33 cellular contexts compared by ENCODE assay signal in genomic region chr5:178675922-178676321, GRCh38.
"Had no signal": no experiment of that assay in that cellular context is flagged by ENCODE, and none has a peak within 500 bp of the region (broad histone marks: within the 10 kb centered on the region; RNA-seq: fewer than 3 reads in every experiment).

No MANE protein-coding gene starts in this region.

- H3K4me1 ChIP-seq: adrenal gland had no signal

- H3K4me1 Mint-ChIP-seq: activated CD4-positive, alpha-beta memory T cell treated with anti-CD3 and anti-CD28 coated beads, Interleukin-2, amount 10 ng/mL, durations not matched to agents 7 days and 5 days; IgD-negative memory B cell had no signal

- H3K27me3 ChIP-seq: adrenal gland, MG63 had no signal

- H3K9me3 Mint-ChIP-seq: activated CD4-positive, alpha-beta memory T cell treated with anti-CD3 and anti-CD28 coated beads, Interleukin-2, amount 10 ng/mL, durations not matched to agents 7 days and 5 days; activated naive CD4-positive, alpha-beta T cell treated with anti-CD3 and anti-CD28 coated beads for 36 hours; activated naive CD4-positive, alpha-beta T cell treated with anti-CD3 and anti-CD28 coated beads, Interleukin-2, amount 50 U/mL, for 72 hours had no signal

- ATAC-seq: activated naive CD4-positive, alpha-beta T cell treated with anti-CD3 and anti-CD28 coated beads, Interleukin-2, amount 50 U/mL, for 72 hours; Panc1; Right ventricle myocardium inferior had no signal

- H3K27ac ChIP-seq: adrenal gland, WERI-Rb-1 had no signal

- H3K36me3 Mint-ChIP-seq: brain, IgD-negative memory B cell had no signal

- H3K4me3 ChIP-seq: adrenal gland, MG63 had no signal

- H3K27me3 Mint-ChIP-seq: activated CD4-positive, alpha-beta memory T cell treated with anti-CD3 and anti-CD28 coated beads, Interleukin-2, amount 10 ng/mL, durations not matched to agents 7 days and 5 days; IgD-negative memory B cell had no signal

- H3K27ac Mint-ChIP-seq: activated CD4-positive, alpha-beta memory T cell treated with anti-CD3 and anti-CD28 coated beads, Interleukin-2, amount 10 ng/mL, durations not matched to agents 7 days and 5 days; activated naive CD4-positive, alpha-beta T cell treated with anti-CD3 and anti-CD28 coated beads for 36 hours; activated naive CD4-positive, alpha-beta T cell treated with anti-CD3 and anti-CD28 coated beads, Interleukin-2, amount 50 U/mL, for 72 hours; activated T-cell treated with anti-CD3 and anti-CD28 coated beads, Interleukin-2, amount 50 U/mL, for 24 hours; activated T-helper 2 cell treated with anti-CD3 and anti-CD28 coated beads, Interferon-gamma antibody, Interleukin-2, Interleukin-4, amounts not matched to agents 10 μg/mL and 5 μg/mL and 100 μg/mL, durations not matched to agents 14 hours and 24 hours and 36 hours; brain; IgD-negative memory B cell had no signal

- DNase-seq: activated CD4-positive, alpha-beta memory T cell treated with anti-CD3 and anti-CD28 coated beads, Interleukin-2, amount 10 ng/mL, durations not matched to agents 7 days and 5 days; activated CD4-positive, alpha-beta T cell treated with anti-CD3 and anti-CD28 coated beads for 1 hour; activated CD4-positive, alpha-beta T cell treated with anti-CD3 and anti-CD28 coated beads for 48 hours; activated CD4-positive, CD25-positive, alpha-beta regulatory T cell; activated CD8-positive, alpha-beta memory T cell treated with anti-CD3 and anti-CD28 coated beads for 24 hours; activated gamma-delta T cell; activated naive CD4-positive, alpha-beta T cell treated with anti-CD3 and anti-CD28 coated beads for 36 hours; activated T-cell treated with anti-CD3 and anti-CD28 coated beads, Interleukin-2, amount 50 U/mL, for 24 hours; adrenal gland; Karpas-422; KBM-7; MG63; NCI-H1048; NCI-H1105 treated with DMSO at 0.1 percent for 48 hours; NCI-H1436; NCI-H1694; NCI-H1930; NCI-H2081 treated with DMSO at 0.1 percent for 48 hours; NCI-H226; NCI-H446 treated with DMSO at 0.1 percent for 48 hours; NCI-H524; NCI-H69; NCI-H82; SIG-M5; SW 1271; T1000; WERI-Rb-1 had no signal

- H3K9me3 ChIP-seq: adrenal gland had no signal

- H3K4me3 Mint-ChIP-seq: activated CD4-positive, alpha-beta memory T cell treated with anti-CD3 and anti-CD28 coated beads, Interleukin-2, amount 10 ng/mL, durations not matched to agents 7 days and 5 days; activated naive CD4-positive, alpha-beta T cell treated with anti-CD3 and anti-CD28 coated beads for 36 hours; activated T-cell treated with anti-CD3 and anti-CD28 coated beads, Interleukin-2, amount 50 U/mL, for 24 hours; brain had no signal

- H3K36me3 ChIP-seq: adrenal gland, MG63, WERI-Rb-1 had no signal
